19 cellular contexts compared by ENCODE assay signal in genomic region chr2:109270758-109271305, GRCh38.
A peak's percentile ranks its signal among the peaks of the same experiment; 100 is the strongest.
DNase-seq lines count a peak whose midpoint lies in the region; ATAC-seq, FAIRE-seq and TF ChIP-seq lines count a peak whose summit lies in the region.
"Had no signal": no experiment of that assay in that cellular context is flagged by ENCODE, and none has a peak within 500 bp of the region (broad histone marks: within the 10 kb centered on the region; RNA-seq: fewer than 3 reads in every experiment).

No MANE protein-coding gene starts in this region.

- no peaks in the 10 kb centered on the region for H3K36me3 Mint-ChIP-seq in CD4-positive, CD25-positive, alpha-beta regulatory T cell

- H3K27ac Mint-ChIP-seq in CD4-positive, CD25-positive, alpha-beta regulatory T cell: peak overlapping the region in 2 of 3 donors; percentile 26 to 42
- H3K27ac Mint-ChIP-seq: activated T-helper 17 cell treated with anti-CD3 and anti-CD28 coated beads, Interleukin-2, amount 50 U/mL, for 72 hours; T-helper 17 cell had no signal

- H3K27me3 ChIP-seq in CD4-positive, CD25-positive, alpha-beta regulatory T cell (ENCODE audit: control insufficient read depth, insufficient read depth, low read length): no peaks in the 10 kb centered on the region
- peaks cover 3% of the 10 kb centered on the region for H3K27me3 ChIP-seq in bronchial epithelial cell (ENCODE audit: control insufficient read depth, insufficient read depth, low read length)
- H3K27me3 ChIP-seq in mucosa of rectum (ENCODE audit: control insufficient read depth in 2 of 2, insufficient read depth in 2 of 2, low read length in 2 of 2): no peaks in the 10 kb centered on the region
- H3K27me3 ChIP-seq: MG63, suprapubic skin had no signal

- no peaks in the 10 kb centered on the region for H3K36me3 ChIP-seq in CD4-positive, CD25-positive, alpha-beta regulatory T cell (ENCODE audit: control insufficient read depth, insufficient read depth, low read length)
- no peaks in the 10 kb centered on the region for H3K36me3 ChIP-seq in bronchial epithelial cell (ENCODE audit: control insufficient read depth, insufficient read depth, low read length)
- no peaks in the 10 kb centered on the region for H3K36me3 ChIP-seq in mucosa of rectum (ENCODE audit: control insufficient read depth in 2 of 2, insufficient read depth in 2 of 2, low read length in 2 of 2)
- H3K36me3 ChIP-seq: MG63, suprapubic skin had no signal

- no peaks in the 10 kb centered on the region for H3K4me1 ChIP-seq in CD4-positive, CD25-positive, alpha-beta regulatory T cell (ENCODE audit: control insufficient read depth, insufficient read depth, low read length, poor library complexity, severe bottlenecking)
- peaks cover 7 to 10% of the 10 kb centered on the region in 2 donors for H3K4me1 ChIP-seq in mucosa of rectum (ENCODE audit: control insufficient read depth in 2 of 2, insufficient read depth in 2 of 2, low read length in 2 of 2)

- peaks cover 0 to 51% (median 5%) of the 10 kb centered on the region in 4 donors for H3K4me1 Mint-ChIP-seq in CD4-positive, CD25-positive, alpha-beta regulatory T cell
- H3K4me1 Mint-ChIP-seq: activated T-helper 17 cell treated with anti-CD3 and anti-CD28 coated beads, Interleukin-2, amount 50 U/mL, for 72 hours had no signal

- no peak for TF ChIP-seq CTCF in bronchial epithelial cell (IDR thresholded peaks at IDR 0.05; ENCODE audit: insufficient read depth, low read length, severe bottlenecking)

- DNase-seq in CD4-positive, CD25-positive, alpha-beta regulatory T cell: no peak
- peak; percentile 92 for DNase-seq in DMS79 treated with DMSO at 0.1 percent for 48 hours (lab: John Stamatoyannopoulos, UW)
- DNase-seq in bronchial epithelial cell (ENCODE audit: low read depth): peak; percentile 20
- DNase-seq in stimulated activated CD4-positive, alpha-beta T cell treated with anti-CD3 and anti-CD28 coated beads, Interleukin-12 subunit alpha, Interleukin-12 subunit beta, amount 100 ng/mL, for 4 hours: no peak
- no peak for DNase-seq in NCI-H1417 treated with DMSO at 0.1 percent for 48 hours (lab: John Stamatoyannopoulos, UW)
- DNase-seq in stimulated activated naive CD8-positive, alpha-beta T cell treated with anti-CD3 and anti-CD28 coated beads, Interleukin-15, Interleukin-2, amounts not matched to agents 100 U/mL and 50 U/mL, for 24 hours: no peak
- DNase-seq in NCI-H2171 treated with DMSO at 0.1 percent for 48 hours (lab: John Stamatoyannopoulos, UW): no peak
- DNase-seq: amniotic stem cell; cerebellar nuclear complex; MG63; SHP77 treated with DMSO at 0.1 percent for 48 hours; stimulated activated CD4-positive, alpha-beta T cell treated with anti-CD3 and anti-CD28 coated beads, Interleukin-1b, Interleukin-23, amount 100 ng/mL, for 48 hours; T-helper 17 cell had no signal

- no peak for ATAC-seq in CD4-positive, CD25-positive, alpha-beta regulatory T cell (ENCODE audit: low read depth in 2 of 2)
- ATAC-seq in stimulated activated naive CD8-positive, alpha-beta T cell treated with anti-CD3 and anti-CD28 coated beads, Interleukin-15, Interleukin-2, amounts not matched to agents 100 U/mL and 50 U/mL, for 24 hours: no peak
- ATAC-seq: activated T-helper 17 cell treated with anti-CD3 and anti-CD28 coated beads, Interleukin-2, amount 50 U/mL, for 72 hours; HepG2; T-helper 17 cell had no signal

- no peak overlapping the region for H3K4me3 ChIP-seq in CD4-positive, CD25-positive, alpha-beta regulatory T cell (ENCODE audit: low read depth, low read length)
- H3K4me3 ChIP-seq in bronchial epithelial cell (ENCODE audit: low read depth, low read length) (no peak overlapping the region), mucosa of rectum (ENCODE audit: low read length in 2 of 2) (no peak overlapping the region)
- H3K4me3 ChIP-seq: MG63, suprapubic skin had no signal

- H3K9me3 Mint-ChIP-seq in CD4-positive, CD25-positive, alpha-beta regulatory T cell: no peaks in the 10 kb centered on the region
- H3K9me3 Mint-ChIP-seq: activated T-helper 17 cell treated with anti-CD3 and anti-CD28 coated beads, Interleukin-2, amount 50 U/mL, for 72 hours had no signal

- FAIRE-seq in bronchial epithelial cell (lab: Jason Lieb, UNC): no peak
- FAIRE-seq: endometrium, frontal cortex, HepG2 had no signal

- H3K27me3 Mint-ChIP-seq in CD4-positive, CD25-positive, alpha-beta regulatory T cell: peaks cover 4% of the 10 kb centered on the region

- H3K4me3 Mint-ChIP-seq in CD4-positive, CD25-positive, alpha-beta regulatory T cell: no peak overlapping the region
- H3K4me3 Mint-ChIP-seq: activated T-helper 17 cell treated with anti-CD3 and anti-CD28 coated beads, Interleukin-2, amount 50 U/mL, for 72 hours; T-helper 17 cell had no signal

- H3K27ac ChIP-seq in CD4-positive, CD25-positive, alpha-beta regulatory T cell (ENCODE audit: insufficient read depth, low read length, poor library complexity, severe bottlenecking): no peak overlapping the region
- peak overlapping the region; percentile 5 to 19 for H3K27ac ChIP-seq in mucosa of rectum (ENCODE audit: low read depth in 2 of 2, low read length in 2 of 2)
- H3K27ac ChIP-seq: suprapubic skin had no signal

- no peak overlapping the region for H3K9ac ChIP-seq in mucosa of rectum (ENCODE audit: low read depth in 1 of 2, low read length in 2 of 2)

- no peaks in the 10 kb centered on the region for H3K9me3 ChIP-seq in CD4-positive, CD25-positive, alpha-beta regulatory T cell (ENCODE audit: control insufficient read depth in 2 of 2, low read length in 2 of 2)
- no peaks in the 10 kb centered on the region for H3K9me3 ChIP-seq in mucosa of rectum (ENCODE audit: control insufficient read depth in 2 of 2, low read length in 2 of 2)
- H3K9me3 ChIP-seq: MG63, suprapubic skin had no signal

Comparison
In these comparisons a context has a peak if more than half of its experiments do, and no peak if none do; other contexts are left out.
1. DNase-seq: peak in DMS79 treated with DMSO at 0.1 percent for 48 hours (single experiment) and bronchial epithelial cell (single experiment); none in CD4-positive, CD25-positive, alpha-beta regulatory T cell (0 of 3), stimulated activated CD4-positive, alpha-beta T cell treated with anti-CD3 and anti-CD28 coated beads, Interleukin-12 subunit alpha, Interleukin-12 subunit beta, amount 100 ng/mL, for 4 hours (single experiment), NCI-H1417 treated with DMSO at 0.1 percent for 48 hours (single experiment), stimulated activated naive CD8-positive, alpha-beta T cell treated with anti-CD3 and anti-CD28 coated beads, Interleukin-15, Interleukin-2, amounts not matched to agents 100 U/mL and 50 U/mL, for 24 hours (single experiment) and NCI-H2171 treated with DMSO at 0.1 percent for 48 hours (single experiment).